ENCODE assay signal across 22 cellular contexts in the genomic region with DNA sequence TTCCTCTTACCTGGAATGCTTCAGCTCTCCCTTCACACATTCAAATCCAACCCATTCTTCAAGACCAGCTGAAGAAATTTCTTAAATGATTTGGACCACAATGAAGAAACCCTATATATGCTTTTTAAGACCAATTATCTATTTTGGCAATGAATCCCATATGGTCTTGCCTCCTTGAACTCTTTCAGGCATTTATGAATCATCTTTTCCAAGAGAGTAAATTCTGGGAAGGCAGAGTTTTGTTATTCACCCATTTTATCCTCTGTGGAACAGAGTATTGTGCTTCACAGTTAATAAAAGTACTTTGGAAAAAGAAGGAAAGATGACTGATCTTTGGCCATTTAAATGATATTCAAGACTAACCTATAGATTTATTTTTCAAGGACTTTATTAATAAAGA. TPM values are rescaled to one million over a fixed set of nuclear protein-coding genes. Genes with fewer than 3 reads are reported as not detected.
DNase-seq lines count a peak whose midpoint lies in the region; ATAC-seq and TF ChIP-seq lines count a peak whose summit lies in the region.
"Had no signal": no experiment of that assay in that cellular context is flagged by ENCODE, and none has a peak within 500 bp of the region (broad histone marks: within the 10 kb centered on the region; RNA-seq: fewer than 3 reads in every experiment).

No MANE protein-coding gene starts in this region.

- CTCF ChIA-PET in naive thymus-derived CD4-positive, alpha-beta T cell (lab: Charles Lee), result no interaction called here

- peak overlapping the region; percentile 32 for H3K4me3 Mint-ChIP-seq in T-helper 1 cell treated with Interleukin-12 subunit alpha and Interleukin-12 subunit beta and Interleukin-4 antibody, amounts not matched to agents 30 μg/mL and 1 μg/mL, for 36 hours
- H3K4me3 Mint-ChIP-seq in HFFc6, result no peak overlapping the region
- H3K4me3 Mint-ChIP-seq in naive thymus-derived CD4-positive, alpha-beta T cell, result peak overlapping the region in 3 of 10 donors; percentile 12 to 54 (median 25)
- H3K4me3 Mint-ChIP-seq: activated CD8-positive, alpha-beta memory T cell treated with anti-CD3 and anti-CD28 coated beads, Interleukin-2, amount 10 ng/mL, durations not matched to agents 7 days and 5 days; nephron had no signal

- no peaks in the 10 kb centered on the region for H3K27me3 ChIP-seq in adrenal gland
- no peaks in the 10 kb centered on the region for H3K27me3 ChIP-seq in naive thymus-derived CD4-positive, alpha-beta T cell (ENCODE audit: control insufficient read depth in 2 of 2, insufficient read depth in 2 of 2, low read length in 2 of 2)
- H3K27me3 ChIP-seq: left lung, right atrium auricular region, thyroid gland had no signal

- H3K9me3 ChIP-seq in adrenal gland (replicated peaks in 1 of 3), result peaks cover 0 to 6% (median 0%) of the 10 kb centered on the region in 3 donors
- H3K9me3 ChIP-seq in naive thymus-derived CD4-positive, alpha-beta T cell (ENCODE audit: control insufficient read depth in 2 of 3, low read length in 3 of 3), result no peaks in the 10 kb centered on the region
- H3K9me3 ChIP-seq: Caco-2, left lung, right atrium auricular region, thyroid gland had no signal

- peaks cover 52% of the 10 kb centered on the region for H3K4me1 Mint-ChIP-seq in T-helper 1 cell treated with Interleukin-12 subunit alpha and Interleukin-12 subunit beta and Interleukin-4 antibody, amounts not matched to agents 30 μg/mL and 1 μg/mL, for 36 hours (ENCODE audit: low read depth)
- H3K4me1 Mint-ChIP-seq in HFFc6 (ENCODE audit: low read depth), result peaks cover 19% of the 10 kb centered on the region
- peaks cover 20 to 48% (median 27%) of the 10 kb centered on the region in 7 donors for H3K4me1 Mint-ChIP-seq in naive thymus-derived CD4-positive, alpha-beta T cell
- H3K4me1 Mint-ChIP-seq: nephron had no signal

- no peak for TF ChIP-seq CTCF in HFFc6 (IDR thresholded peaks at IDR 0.05)
- no peak for TF ChIP-seq CTCF in adrenal gland (IDR thresholded peaks at IDR 0.05)

- peaks cover 5 to 38% of the 10 kb centered on the region in 2 donors for H3K4me1 ChIP-seq in adrenal gland (replicated peaks in 1 of 2)
- H3K4me1 ChIP-seq in naive thymus-derived CD4-positive, alpha-beta T cell (ENCODE audit: control insufficient read depth in 2 of 2, insufficient read depth in 2 of 2, low read length in 2 of 2), result peaks cover 0 to 3% of the 10 kb centered on the region in 2 donors
- H3K4me1 ChIP-seq: Caco-2, right atrium auricular region had no signal

- H3K9me3 Mint-ChIP-seq in T-helper 1 cell treated with Interleukin-12 subunit alpha and Interleukin-12 subunit beta and Interleukin-4 antibody, amounts not matched to agents 30 μg/mL and 1 μg/mL, for 36 hours, result peaks cover 6% of the 10 kb centered on the region
- H3K9me3 Mint-ChIP-seq in HFFc6, result no peaks in the 10 kb centered on the region
- H3K9me3 Mint-ChIP-seq in naive thymus-derived CD4-positive, alpha-beta T cell, result peaks cover 0 to 6% (median 0%) of the 10 kb centered on the region in 11 donors

- H3K27ac ChIP-seq in adrenal gland, result peak overlapping the region in 3 of 5 donors; percentile 22 to 72 (median 53)
- H3K27ac ChIP-seq in naive thymus-derived CD4-positive, alpha-beta T cell (ENCODE audit: low read depth, low read length), result no peak overlapping the region
- H3K27ac ChIP-seq: right atrium auricular region had no signal

- intact Hi-C loops in adrenal gland (cut with DNase I), result no loop called here
- intact Hi-C loops in naive thymus-derived CD4-positive, alpha-beta T cell (cut with micrococcal nuclease), result loop anchor here in 1 of 2 donors (5.0 kb wide), 1 partner anchor 35 kb away; no protein-coding TSS in a partner anchor

- H3K4me3 ChIP-seq in adrenal gland, result no peak overlapping the region
- no peak overlapping the region for H3K4me3 ChIP-seq in naive thymus-derived CD4-positive, alpha-beta T cell (ENCODE audit: low read length)
- H3K4me3 ChIP-seq: left lung, right atrium auricular region, thyroid gland had no signal

- POLR2A ChIA-PET in naive thymus-derived CD4-positive, alpha-beta T cell (lab: Charles Lee), result no interaction called here

- no peak for ATAC-seq in naive thymus-derived CD4-positive, alpha-beta T cell
- ATAC-seq: activated CD8-positive, alpha-beta memory T cell treated with anti-CD3 and anti-CD28 coated beads, Interleukin-2, amount 10 ng/mL, durations not matched to agents 7 days and 5 days; esophagus mucosa; left lung had no signal

- peaks cover 61% of the 10 kb centered on the region for H3K36me3 Mint-ChIP-seq in T-helper 1 cell treated with Interleukin-12 subunit alpha and Interleukin-12 subunit beta and Interleukin-4 antibody, amounts not matched to agents 30 μg/mL and 1 μg/mL, for 36 hours (ENCODE audit: low read depth)
- H3K36me3 Mint-ChIP-seq in HFFc6 (ENCODE audit: low read depth), result peaks cover 47% of the 10 kb centered on the region
- H3K36me3 Mint-ChIP-seq in naive thymus-derived CD4-positive, alpha-beta T cell, result peaks cover 21 to 50% (median 45%) of the 10 kb centered on the region in 5 donors

- TF ChIP-seq POLR2A in adrenal gland (IDR thresholded peaks at IDR 0.05) (no peak), erythroblast (IDR thresholded peaks at IDR 0.05; ENCODE audit: low read length) (no peak)

- peaks cover 0 to 91% of the 10 kb centered on the region in 2 donors for H3K36me3 ChIP-seq in adrenal gland (replicated peaks in 1 of 2)
- peaks cover 32 to 87% (median 52%) of the 10 kb centered on the region in 3 experiments for H3K36me3 ChIP-seq in naive thymus-derived CD4-positive, alpha-beta T cell (ENCODE audit: control insufficient read depth in 2 of 3, insufficient read depth in 3 of 3, low read length in 3 of 3)

- H3K27me3 Mint-ChIP-seq in T-helper 1 cell treated with Interleukin-12 subunit alpha and Interleukin-12 subunit beta and Interleukin-4 antibody, amounts not matched to agents 30 μg/mL and 1 μg/mL, for 36 hours (ENCODE audit: low read depth), result no peaks in the 10 kb centered on the region
- H3K27me3 Mint-ChIP-seq in HFFc6 (ENCODE audit: insufficient read depth), result no peaks in the 10 kb centered on the region
- H3K27me3 Mint-ChIP-seq in naive thymus-derived CD4-positive, alpha-beta T cell, result no peaks in the 10 kb centered on the region
- H3K27me3 Mint-ChIP-seq: activated CD8-positive, alpha-beta memory T cell treated with anti-CD3 and anti-CD28 coated beads, Interleukin-2, amount 10 ng/mL, durations not matched to agents 7 days and 5 days had no signal

- no peak for DNase-seq in T-helper 1 cell
- DNase-seq in HFFc6, result peak; percentile 45
- no peak for DNase-seq in adrenal gland
- DNase-seq in naive thymus-derived CD4-positive, alpha-beta T cell, result no peak
- DNase-seq in erythroblast (lab: John Stamatoyannopoulos, UW), result no peak
- DNase-seq in medulla oblongata (ENCODE audit: extremely low spot score), result no peak
- no peak for DNase-seq in stimulated activated CD4-positive, alpha-beta T cell treated with anti-CD3 and anti-CD28 coated beads, Interleukin-4, amount 100 ng/mL, for 24 hours
- DNase-seq: 8988T; activated CD8-positive, alpha-beta memory T cell treated with anti-CD3 and anti-CD28 coated beads, Interleukin-2, amount 10 ng/mL, durations not matched to agents 7 days and 5 days; anterior cingulate cortex; Caco-2; cortex of kidney; KBM-7; left lung; NCI-H1105; NK-92 treated with Interleukin-12 subunit alpha and Interleukin-12 subunit beta, amount 100 ng/mL, for 24 hours; SHP77 treated with DMSO at 0.1 percent for 48 hours; thyroid gland had no signal

- peak overlapping the region; percentile 72 for H3K27ac Mint-ChIP-seq in T-helper 1 cell treated with Interleukin-12 subunit alpha and Interleukin-12 subunit beta and Interleukin-4 antibody, amounts not matched to agents 30 μg/mL and 1 μg/mL, for 36 hours
- H3K27ac Mint-ChIP-seq in HFFc6, result peak overlapping the region; percentile 56
- H3K27ac Mint-ChIP-seq in naive thymus-derived CD4-positive, alpha-beta T cell, result peak overlapping the region in 8 of 9 donors; percentile 20 to 92 (median 74)
- H3K27ac Mint-ChIP-seq: nephron had no signal

RNA-seq across cellular contexts. Expression of a gene that starts 14.0 kb away (rescaled TPM):
- total RNA-seq in HFFc6 (2021; fragmentation: NEBNext Ultra II Directional; extraction: Animal tissue kit (Norgen Biotek cat#: 25700)), result 10 to 100 TPM; 56.9 to 68.8 (median 64.9) TPM
- total RNA-seq in adrenal gland, result 10 to 100 TPM; 35.9 to 80.9 (median 59.2) TPM
- 10 to 100 TPM; 24.3 to 56.3 (median 31.6) TPM for polyA plus RNA-seq in adrenal gland
- 100 to 1,000 TPM in 3 of 5 experiments, 10 to 100 TPM in 2; 70.3 to 128 (median 109) TPM for total RNA-seq in naive thymus-derived CD4-positive, alpha-beta T cell
- 10 to 100 TPM; 63.2 to 87.1 TPM for polyA plus RNA-seq in naive thymus-derived CD4-positive, alpha-beta T cell

RNA-seq across cellular contexts. Expression of a gene that starts 17.0 kb away (rescaled TPM):
- 100 to 1,000 TPM; 133 to 150 (median 146) TPM for total RNA-seq in HFFc6 (2021; fragmentation: NEBNext Ultra II Directional; extraction: Animal tissue kit (Norgen Biotek cat#: 25700))
- 10 to 100 TPM; 31.0 to 84.5 (median 45.6) TPM for total RNA-seq in adrenal gland
- 10 to 100 TPM; 17.1 to 38.6 (median 17.1) TPM for polyA plus RNA-seq in adrenal gland
- 10 to 100 TPM; 53.3 to 82.8 (median 67.0) TPM for total RNA-seq in naive thymus-derived CD4-positive, alpha-beta T cell
- polyA plus RNA-seq in naive thymus-derived CD4-positive, alpha-beta T cell, result 10 to 100 TPM; 33.4 to 57.0 TPM
